ENCODE assay signal across 19 cellular contexts in genomic region chr6:155261146-155261900, GRCh38. TPM values are rescaled to one million over a fixed set of nuclear protein-coding genes. Genes with fewer than 3 reads are reported as not detected.
DNase-seq lines count a peak whose midpoint lies in the region; ATAC-seq, FAIRE-seq and TF ChIP-seq lines count a peak whose summit lies in the region.
"Had no signal": no experiment of that assay in that cellular context is flagged by ENCODE, and none has a peak within 500 bp of the region (broad histone marks: within the 10 kb centered on the region; RNA-seq: fewer than 3 reads in every experiment).

No MANE protein-coding gene starts in this region.

- H3K9me3 Mint-ChIP-seq in activated CD4-positive, alpha-beta T cell treated with anti-CD3 and anti-CD28 coated beads for 36 hours (ENCODE audit: low read depth): no peaks in the 10 kb centered on the region
- H3K9me3 Mint-ChIP-seq: activated T-cell treated with anti-CD3 and anti-CD28 coated beads, Interleukin-2, amount 50 U/mL, for 4 hours; natural killer cell treated with Interleukin-12 subunit alpha and Interleukin-12 subunit beta and Interleukin-15 and Interleukin-18, amount 100 ng/mL, for 72 hours had no signal

- no peak for ATAC-seq in activated CD4-positive, alpha-beta T cell treated with anti-CD3 and anti-CD28 coated beads for 36 hours
- ATAC-seq in HG03045 (IDR thresholded peaks at IDR 0.05; ENCODE audit: unreplicated experiment): peak; percentile 49
- ATAC-seq in GM12878: peak; percentile 77
- ATAC-seq in GM19452 (IDR thresholded peaks at IDR 0.05; ENCODE audit: unreplicated experiment): no peak
- ATAC-seq: activated T-cell treated with anti-CD3 and anti-CD28 coated beads, Interleukin-2, amount 50 U/mL, for 4 hours; natural killer cell treated with Interleukin-12 subunit alpha and Interleukin-12 subunit beta and Interleukin-15 and Interleukin-18, amount 100 ng/mL, for 72 hours; Right ventricle myocardium inferior had no signal

- no peaks in the 10 kb centered on the region for H3K79me1 ChIP-seq in neuronal stem cell (ENCODE audit: low read depth, low read length)

- RAD21 ChIA-PET in GM12878 (lab: Charles Lee; ENCODE audit: unreplicated experiment): interaction anchor here (0.5 to 2.3 kb wide), 4 partner anchors 13 to 1018 kb away, joined by 3 to 5 read pairs (median 3); no protein-coding TSS in a partner anchor

- H3K36me3 Mint-ChIP-seq in activated CD4-positive, alpha-beta T cell treated with anti-CD3 and anti-CD28 coated beads for 36 hours (ENCODE audit: low read depth): peaks cover 34% of the 10 kb centered on the region

- H3K4me2 ChIP-seq in GM12878 (ENCODE audit: control insufficient read depth, insufficient read depth) (peak overlapping the region; percentile 14; the same call in 1 of the 2 replicates), neuronal stem cell (ENCODE audit: insufficient read depth, low read length, poor library complexity, severe bottlenecking) (peak overlapping the region; percentile 35)

- DNase-seq in activated CD4-positive, alpha-beta T cell treated with anti-CD3 and anti-CD28 coated beads for 36 hours: no peak
- no peak for DNase-seq in activated CD4-positive, alpha-beta T cell treated with anti-CD3 and anti-CD28 coated beads, Interleukin-2, amount 50 U/mL, for 4 hours
- no peak for DNase-seq in GM12878 (ENCODE audit: low read depth, low spot score)
- peak; percentile 40 for DNase-seq in neuronal stem cell (ENCODE audit: low spot score)
- DNase-seq in tibial artery: no peak
- DNase-seq in activated CD8-positive, alpha-beta memory T cell treated with anti-CD3 and anti-CD28 coated beads, Interleukin-2, amount 50 U/mL, for 48 hours: no peak
- DNase-seq: activated T-cell treated with anti-CD3 and anti-CD28 coated beads, Interleukin-2, amount 50 U/mL, for 4 hours; Calu3; head of caudate nucleus; NCI-H2081; NCI-H82 had no signal

- no peak for TF ChIP-seq EP300 in GM12878 (IDR thresholded peaks at IDR 0.05; ENCODE audit: borderline replicate concordance in 1 of 2, control insufficient read depth in 1 of 2, low read depth in 2 of 2, low read length in 2 of 2)

- no peaks in the 10 kb centered on the region for H4K20me1 ChIP-seq in GM12878 (ENCODE audit: control insufficient read depth, insufficient read depth)

- TF ChIP-seq CTCF in GM12878 (IDR thresholded peaks at IDR 0.05 in 2 of 3, conservative IDR thresholded peaks at IDR 0.05 in 1 of 3; ENCODE audit: control insufficient read depth in 2 of 3, extremely low read depth in 1 of 3, insufficient read depth in 1 of 3, low read depth in 3 of 3, low read length in 3 of 3) (no peak), tibial artery (IDR thresholded peaks at IDR 0.05) (no peak)

- H3K4me3 ChIP-seq in GM12878: no peak overlapping the region
- no peak overlapping the region for H3K4me3 ChIP-seq in neuronal stem cell (ENCODE audit: low read length in 2 of 2)
- no peak overlapping the region for H3K4me3 ChIP-seq in tibial artery
- H3K4me3 ChIP-seq: skin epidermis, thoracic aorta had no signal

- 89% methylated on average over 11 of the region's 11 CpGs for WGBS in GM12878 (ENCODE audit: insufficient coverage, insufficient replicate concordance, low lambda C conversion rate, missing lambda C conversion rate)
- WGBS in neuronal stem cell (ENCODE audit: extremely low coverage in 2 of 2, insufficient read length in 2 of 2, insufficient replicate concordance in 1 of 2), 2 donors: no CpG with 5 or more reads among the region's 11 CpGs

- no peak overlapping the region for H2BK15ac ChIP-seq in neuronal stem cell (ENCODE audit: low read length)

- no peak overlapping the region for H3K4me3 Mint-ChIP-seq in activated CD4-positive, alpha-beta T cell treated with anti-CD3 and anti-CD28 coated beads for 36 hours
- H3K4me3 Mint-ChIP-seq: activated T-cell treated with anti-CD3 and anti-CD28 coated beads, Interleukin-2, amount 50 U/mL, for 4 hours; natural killer cell treated with Interleukin-12 subunit alpha and Interleukin-12 subunit beta and Interleukin-15 and Interleukin-18, amount 100 ng/mL, for 72 hours had no signal

- H3K23ac ChIP-seq in neuronal stem cell (ENCODE audit: low read depth, low read length, poor library complexity): no peak overlapping the region

- H2BK5ac ChIP-seq in neuronal stem cell (ENCODE audit: low read length): no peak overlapping the region

- H2AFZ ChIP-seq in GM12878 (ENCODE audit: control insufficient read depth, low read depth, low read length): no peak overlapping the region
- no peak overlapping the region for H2AFZ ChIP-seq in neuronal stem cell (ENCODE audit: low read length)

- H3K79me2 ChIP-seq in GM12878 (ENCODE audit: control insufficient read depth, insufficient read depth, low read length): no peaks in the 10 kb centered on the region

- no peaks in the 10 kb centered on the region for H3K27me3 Mint-ChIP-seq in activated CD4-positive, alpha-beta T cell treated with anti-CD3 and anti-CD28 coated beads for 36 hours
- H3K27me3 Mint-ChIP-seq: natural killer cell treated with Interleukin-12 subunit alpha and Interleukin-12 subunit beta and Interleukin-15 and Interleukin-18, amount 100 ng/mL, for 72 hours had no signal

- H2BK12ac ChIP-seq in neuronal stem cell (ENCODE audit: low read length): no peak overlapping the region

- intact Hi-C loops in activated CD4-positive, alpha-beta T cell treated with anti-CD3 and anti-CD28 coated beads for 36 hours (cut with DNase I, micrococcal nuclease): loop anchor here in 1 of 2 experiments (10.0 kb wide), 1 partner anchor 577 kb away; no protein-coding TSS in a partner anchor
- intact Hi-C loops in GM12878 (cut with micrococcal nuclease; ENCODE audit: unreplicated experiment) (no loop called here), tibial artery (cut with DNase I; ENCODE audit: low total_unique reads) (no loop called here)

- POLR2A ChIA-PET in activated CD4-positive, alpha-beta T cell treated with anti-CD3 and anti-CD28 coated beads for 36 hours (lab: Charles Lee): no interaction called here
- POLR2A ChIA-PET in GM12878 (lab: Charles Lee): interaction anchor here (0.7 to 1.1 kb wide), 2 partner anchors 8 to 90 kb away, joined by 3 read pairs; no protein-coding TSS in a partner anchor

- TF ChIP-seq POLR2A in GM12878 (IDR thresholded peaks at IDR 0.05; ENCODE audit: low read depth, low read length): no peak

- peak overlapping the region; percentile 84 for H3K27ac Mint-ChIP-seq in activated CD4-positive, alpha-beta T cell treated with anti-CD3 and anti-CD28 coated beads for 36 hours

- peak overlapping the region; percentile 39 for H3K18ac ChIP-seq in neuronal stem cell (ENCODE audit: low read length)

- no peak overlapping the region for H4K91ac ChIP-seq in neuronal stem cell (ENCODE audit: low read depth, low read length, poor library complexity)

- in situ Hi-C loops in GM12878 (cut with MboI): no loop called here

- no peak overlapping the region for H3K14ac ChIP-seq in neuronal stem cell (ENCODE audit: low read length)

- H2BK120ac ChIP-seq in neuronal stem cell (ENCODE audit: low read depth, low read length): no peak overlapping the region

- H4K8ac ChIP-seq in neuronal stem cell (ENCODE audit: low read depth, low read length): no peak overlapping the region

- no peak overlapping the region for H3K4ac ChIP-seq in neuronal stem cell (ENCODE audit: low read length)

- H3K36me3 ChIP-seq in GM12878 (ENCODE audit: control insufficient read depth in 2 of 2, insufficient read depth in 2 of 2, low read length in 1 of 2): peaks cover 8 to 21% of the 10 kb centered on the region in 2 experiments; a peak in 3 of 4 replicates
- H3K36me3 ChIP-seq in neuronal stem cell (replicated peaks in 1 of 2; ENCODE audit: control insufficient read depth in 2 of 2, insufficient read depth in 2 of 2, low read length in 2 of 2): peaks cover 11 to 61% of the 10 kb centered on the region in 2 donors
- H3K36me3 ChIP-seq in tibial artery: peaks cover 35 to 36% (median 36%) of the 10 kb centered on the region in 3 donors

- no peak for TF ChIP-seq RAD21 in GM12878 (IDR thresholded peaks at IDR 0.05; ENCODE audit: insufficient read depth, low read depth, low read length)

- H3K4me1 ChIP-seq in GM12878 (ENCODE audit: control insufficient read depth, insufficient read depth, low read length) (peaks cover 17% of the 10 kb centered on the region), neuronal stem cell (ENCODE audit: control insufficient read depth in 2 of 2, insufficient read depth in 1 of 2, low read depth in 1 of 2, low read length in 2 of 2) (peaks cover 16 to 18% of the 10 kb centered on the region in 2 donors), tibial artery (no peaks in the 10 kb centered on the region)

- no peaks in the 10 kb centered on the region for H3K9me3 ChIP-seq in GM12878 (replicated peaks; ENCODE audit: control insufficient read depth, insufficient read depth, low read length)
- no peaks in the 10 kb centered on the region for H3K9me3 ChIP-seq in neuronal stem cell (replicated peaks in 1 of 2; ENCODE audit: control insufficient read depth in 2 of 2, insufficient read depth in 1 of 2, low read depth in 1 of 2, low read length in 2 of 2)
- H3K9me3 ChIP-seq in tibial artery: no peaks in the 10 kb centered on the region
- H3K9me3 ChIP-seq: thoracic aorta had no signal

- no TSS peak for BruUV-seq in GM12878 (replicated peaks; lab: Mats Ljungman, UMichigan)

- H3K27me3 ChIP-seq in GM12878 (replicated peaks in 1 of 2; ENCODE audit: control insufficient read depth in 2 of 2, insufficient read depth in 2 of 2, low read length in 1 of 2) (no peaks in the 10 kb centered on the region), neuronal stem cell (ENCODE audit: control insufficient read depth in 3 of 3, insufficient read depth in 3 of 3, low read depth in 1 of 3, low read length in 3 of 3) (no peaks in the 10 kb centered on the region), tibial artery (no peaks in the 10 kb centered on the region)

- SMC1A ChIA-PET in GM12878 (lab: Charles Lee; ENCODE audit: uncharacterized antibody, unreplicated experiment): interaction anchor here (0.6 to 3.6 kb wide), 8 partner anchors 9 to 392 kb away, joined by 3 to 15 read pairs (median 6); no protein-coding TSS in a partner anchor

- CTCF ChIA-PET in activated CD4-positive, alpha-beta T cell treated with anti-CD3 and anti-CD28 coated beads for 36 hours (lab: Charles Lee): interaction anchor here (0.8 to 0.9 kb wide), 2 partner anchors 9 to 83 kb away, joined by 3 read pairs; no protein-coding TSS in a partner anchor
- CTCF ChIA-PET in GM12878 (lab: Yijun Ruan, JAX): interaction anchor here (1.0 to 1.5 kb wide), 6 partner anchors 9 to 86 kb away, joined by 3 to 7 read pairs (median 4); no protein-coding TSS in a partner anchor

- H3K27ac ChIP-seq in GM12878 (ENCODE audit: control insufficient read depth, insufficient read depth): no peak overlapping the region
- peak overlapping the region; percentile 41 for H3K27ac ChIP-seq in neuronal stem cell (replicated peaks; ENCODE audit: low read length)
- H3K27ac ChIP-seq in tibial artery: no peak overlapping the region
- H3K27ac ChIP-seq: skin epidermis, thoracic aorta had no signal

- H3K4me1 Mint-ChIP-seq in activated CD4-positive, alpha-beta T cell treated with anti-CD3 and anti-CD28 coated beads for 36 hours: peaks cover 17% of the 10 kb centered on the region

- no peak overlapping the region for H2AK5ac ChIP-seq in neuronal stem cell (ENCODE audit: low read depth, low read length)

- no peak overlapping the region for H3K9ac ChIP-seq in GM12878 (ENCODE audit: control insufficient read depth, insufficient read depth, low read length)
- no peak overlapping the region for H3K9ac ChIP-seq in neuronal stem cell (ENCODE audit: low read depth, low read length, poor library complexity)

- peak; percentile 18 for FAIRE-seq in GM12878 (lab: Jason Lieb, UNC)
- FAIRE-seq: A204.1 had no signal

RNA-seq across cellular contexts. Expression of gene CLDN20, which starts 2.5 kb away (rescaled TPM):
- not detected for total RNA-seq in activated CD4-positive, alpha-beta T cell treated with anti-CD3 and anti-CD28 coated beads for 36 hours
- total RNA-seq in GM12878 (2013; cell fraction: nucleolus; rRNA removed): not detected in 2 replicates
- not detected in 2 replicates for total RNA-seq in GM12878 (2014; rRNA removed)
- not detected in 2 replicates for total RNA-seq in GM12878 (2014; rRNA removed; fragmentation: Illumina TruSeq; extraction: Trizol)
- not detected in 2 replicates for total RNA-seq in GM12878 (2021)
- polyA plus RNA-seq in GM12878 (2011; ENCODE audit: low read depth): not detected
- polyA plus RNA-seq in GM12878 (2011; rRNA removed): not detected in 2 replicates
- 0.06 TPM in 1 of 2 replicates, not detected in the other for polyA plus RNA-seq in GM12878 (2011; cell fraction: cytosol; rRNA removed)
- polyA plus RNA-seq in GM12878 (2011; cell fraction: nucleus; rRNA removed): not detected in 2 replicates
- 0.31 and 0.51 TPM in 2 replicates for polyA plus RNA-seq in GM12878 (2012)
- polyA plus RNA-seq in GM12878 (2014; fragmentation: Illumina TruSeq; extraction: Trizol): not detected in 2 replicates
- not detected for polyA plus RNA-seq in GM12878 (2014; fragmentation: Nextera tagmentation; extraction: Ambion mirVana)
- not detected in 2 replicates for polyA plus RNA-seq in GM12878 (2014; rRNA removed)
- under 1 TPM; 0.13 to 0.23 TPM for polyA plus RNA-seq in GM12878 (2016; fragmentation: Nextera tagmentation; extraction: Ambion mirVana)
- not detected in 2 replicates for polyA minus RNA-seq in GM12878 (2011; rRNA and poly(A)+ RNA removed)
- not detected in 2 replicates for polyA minus RNA-seq in GM12878 (2011; cell fraction: cytosol; rRNA and poly(A)+ RNA removed)
- polyA minus RNA-seq in GM12878 (2011; cell fraction: nucleus; rRNA and poly(A)+ RNA removed): 0.24 TPM in 1 of 2 replicates, not detected in the other
- not detected for polyA plus RNA-seq in neuronal stem cell (2013, experiment 1 of 2)
- polyA plus RNA-seq in neuronal stem cell (2013, experiment 2 of 2): not detected
- total RNA-seq: activated T-cell treated with anti-CD3 and anti-CD28 coated beads, Interleukin-2, amount 50 U/mL, for 4 hours; Calu3; LHCN-M2; natural killer cell treated with Interleukin-12 subunit alpha and Interleukin-12 subunit beta and Interleukin-15 and Interleukin-18, amount 100 ng/mL, for 72 hours; thoracic aorta had no signal

RNA-seq across cellular contexts. Expression of gene TFB1M, which starts 53.0 kb away (rescaled TPM):
- 10 to 100 TPM; 45.5 to 56.4 TPM for total RNA-seq in activated CD4-positive, alpha-beta T cell treated with anti-CD3 and anti-CD28 coated beads for 36 hours
- total RNA-seq in GM12878 (2013; cell fraction: nucleolus; rRNA removed): 122 and 123 TPM in 2 replicates
- total RNA-seq in GM12878 (2014; rRNA removed): 29.9 and 34.7 TPM in 2 replicates
- 37.4 and 37.7 TPM in 2 replicates for total RNA-seq in GM12878 (2014; rRNA removed; fragmentation: Illumina TruSeq; extraction: Trizol)
- 35.9 and 36.1 TPM in 2 replicates for total RNA-seq in GM12878 (2021)
- 19.2 TPM for polyA plus RNA-seq in GM12878 (2011; ENCODE audit: low read depth)
- polyA plus RNA-seq in GM12878 (2011; rRNA removed): 55.6 and 59.6 TPM in 2 replicates
- 35.8 and 36.2 TPM in 2 replicates for polyA plus RNA-seq in GM12878 (2011; cell fraction: cytosol; rRNA removed)
- 52.0 and 66.4 TPM in 2 replicates for polyA plus RNA-seq in GM12878 (2011; cell fraction: nucleus; rRNA removed)
- polyA plus RNA-seq in GM12878 (2012): 14.2 and 24.2 TPM in 2 replicates
- polyA plus RNA-seq in GM12878 (2014; fragmentation: Illumina TruSeq; extraction: Trizol): 32.2 and 37.7 TPM in 2 replicates
- 100 to 1,000 TPM in 1 of 2 experiments, 10 to 100 TPM in 1; 95.8 to 117 TPM for polyA plus RNA-seq in GM12878 (2014; fragmentation: Nextera tagmentation; extraction: Ambion mirVana)
- polyA plus RNA-seq in GM12878 (2014; rRNA removed): 28.0 and 35.7 TPM in 2 replicates
- polyA plus RNA-seq in GM12878 (2016; fragmentation: Nextera tagmentation; extraction: Ambion mirVana): 10 to 100 TPM; 45.2 to 53.2 TPM
- 44.2 and 51.9 TPM in 2 replicates for polyA minus RNA-seq in GM12878 (2011; rRNA and poly(A)+ RNA removed)
- 12.8 and 14.3 TPM in 2 replicates for polyA minus RNA-seq in GM12878 (2011; cell fraction: cytosol; rRNA and poly(A)+ RNA removed)
- 64.9 and 86.9 TPM in 2 replicates for polyA minus RNA-seq in GM12878 (2011; cell fraction: nucleus; rRNA and poly(A)+ RNA removed)
- polyA plus RNA-seq in neuronal stem cell (2013, experiment 1 of 2): 24.2 TPM
- 24.1 TPM for polyA plus RNA-seq in neuronal stem cell (2013, experiment 2 of 2)

Comparison
In these comparisons a context has a peak if more than half of its experiments do, and no peak if none do; other contexts are left out.
1. ATAC-seq: peak in HG03045 (single experiment) and GM12878 (single experiment); none in activated CD4-positive, alpha-beta T cell treated with anti-CD3 and anti-CD28 coated beads for 36 hours (single experiment) and GM19452 (single experiment).